In genomic region chr2:238260879-238261278, GRCh38 we compare ENCODE assay signal across 1 cellular context.
TF ChIP-seq lines count a peak whose summit lies in the region.

No MANE protein-coding gene starts in this region.

TF ChIP-seq in HepG2, 621 proteins besides CTCF, POLR2A, EP300 and RAD21:
- TF ChIP-seq AGO2 (optimal IDR thresholded peaks at IDR 0.05; ENCODE audit: low read depth, low read length) (peak; percentile 53), SKI (IDR thresholded peaks at IDR 0.05; ENCODE audit: partially characterized antibody) (peak; percentile 55), CCAR2 (optimal IDR thresholded peaks at IDR 0.05; ENCODE audit: low read depth, low read length) (no peak)
